In genomic region chrX:66833426-66833825, GRCh38 we compare ENCODE assay signal across 15 cellular contexts.
DNase-seq lines count a peak whose midpoint lies in the region; ATAC-seq and TF ChIP-seq lines count a peak whose summit lies in the region.
"Had no signal": no experiment of that assay in that cellular context is flagged by ENCODE, and none has a peak within 500 bp of the region (broad histone marks: within the 10 kb centered on the region; RNA-seq: fewer than 3 reads in every experiment).

No MANE protein-coding gene starts in this region.

- no peaks in the 10 kb centered on the region for H3K27me3 Mint-ChIP-seq in activated naive CD4-positive, alpha-beta T cell treated with anti-CD3 and anti-CD28 coated beads for 36 hours (ENCODE audit: low read depth)
- no peaks in the 10 kb centered on the region for H3K27me3 Mint-ChIP-seq in CD4-positive, alpha-beta memory T cell
- H3K27me3 Mint-ChIP-seq: T-helper 17 cell, type B pancreatic cell had no signal

- no peaks in the 10 kb centered on the region for H3K27me3 ChIP-seq in CD4-positive, alpha-beta memory T cell (ENCODE audit: insufficient read depth, low read length)
- H3K27me3 ChIP-seq: colonic mucosa had no signal

- H3K4me3 ChIP-seq in CD4-positive, alpha-beta memory T cell (ENCODE audit: low read length in 2 of 2) = no peak overlapping the region
- H3K4me3 ChIP-seq: colonic mucosa had no signal

- H3K9me3 ChIP-seq in CD4-positive, alpha-beta memory T cell (ENCODE audit: control insufficient read depth in 1 of 2, low read length in 2 of 2) = no peaks in the 10 kb centered on the region
- H3K9me3 ChIP-seq: colonic mucosa had no signal

- no peaks in the 10 kb centered on the region for H3K36me3 Mint-ChIP-seq in activated naive CD4-positive, alpha-beta T cell treated with anti-CD3 and anti-CD28 coated beads for 36 hours (ENCODE audit: low read depth)
- no peaks in the 10 kb centered on the region for H3K36me3 Mint-ChIP-seq in CD4-positive, alpha-beta memory T cell
- H3K36me3 Mint-ChIP-seq: naive thymus-derived CD4-positive, alpha-beta T cell; type B pancreatic cell had no signal

- TF ChIP-seq POLR2A in GM18505 (IDR thresholded peaks at IDR 0.05; ENCODE audit: borderline replicate concordance, extremely low read depth, insufficient read depth, insufficient read length) = no peak

- CTCF ChIA-PET in activated naive CD4-positive, alpha-beta T cell treated with anti-CD3 and anti-CD28 coated beads for 36 hours (lab: Charles Lee) = no interaction called here
- CTCF ChIA-PET in CD4-positive, alpha-beta memory T cell (lab: Charles Lee; ENCODE audit: partially characterized antibody) = no interaction called here

- ATAC-seq in GM18505 (IDR thresholded peaks at IDR 0.05; ENCODE audit: unreplicated experiment) (peak; percentile 92), GM19452 (IDR thresholded peaks at IDR 0.05; ENCODE audit: unreplicated experiment) (peak; percentile 97), HG02798 (IDR thresholded peaks at IDR 0.05; ENCODE audit: poor library complexity, unreplicated experiment) (peak; percentile 97), HG03460 (IDR thresholded peaks at IDR 0.05; ENCODE audit: unreplicated experiment) (peak; percentile 98)
- ATAC-seq: naive thymus-derived CD4-positive, alpha-beta T cell; T-helper 17 cell had no signal

- POLR2A ChIA-PET in CD4-positive, alpha-beta memory T cell (lab: Charles Lee; ENCODE audit: partially characterized antibody) = no interaction called here

- H3K4me1 ChIP-seq in CD4-positive, alpha-beta memory T cell (ENCODE audit: insufficient read depth, low read length) = no peaks in the 10 kb centered on the region
- H3K4me1 ChIP-seq: colonic mucosa had no signal

- no peaks in the 10 kb centered on the region for H3K36me3 ChIP-seq in CD4-positive, alpha-beta memory T cell (ENCODE audit: insufficient read depth, low read length)
- H3K36me3 ChIP-seq: colonic mucosa had no signal

- no peak overlapping the region for H3K27ac ChIP-seq in CD4-positive, alpha-beta memory T cell (ENCODE audit: low read depth, low read length)
- H3K27ac ChIP-seq: colonic mucosa, KMS-11 had no signal

- peaks cover 3% of the 10 kb centered on the region for H3K9me3 Mint-ChIP-seq in activated naive CD4-positive, alpha-beta T cell treated with anti-CD3 and anti-CD28 coated beads for 36 hours
- H3K9me3 Mint-ChIP-seq in CD4-positive, alpha-beta memory T cell = peaks cover 0 to 13% (median 1%) of the 10 kb centered on the region in 8 donors

- H3K4me3 Mint-ChIP-seq in activated naive CD4-positive, alpha-beta T cell treated with anti-CD3 and anti-CD28 coated beads for 36 hours = no peak overlapping the region
- no peak overlapping the region for H3K4me3 Mint-ChIP-seq in CD4-positive, alpha-beta memory T cell
- H3K4me3 Mint-ChIP-seq: naive thymus-derived CD4-positive, alpha-beta T cell; T-helper 17 cell; type B pancreatic cell had no signal

- intact Hi-C loops in activated naive CD4-positive, alpha-beta T cell treated with anti-CD3 and anti-CD28 coated beads for 36 hours (cut with micrococcal nuclease) = no loop called here
- intact Hi-C loops in CD4-positive, alpha-beta memory T cell (cut with micrococcal nuclease) = no loop called here

- no peak overlapping the region for H3K27ac Mint-ChIP-seq in activated naive CD4-positive, alpha-beta T cell treated with anti-CD3 and anti-CD28 coated beads for 36 hours
- H3K27ac Mint-ChIP-seq in CD4-positive, alpha-beta memory T cell = no peak overlapping the region
- H3K27ac Mint-ChIP-seq: naive thymus-derived CD4-positive, alpha-beta T cell; T-helper 17 cell; type B pancreatic cell had no signal

- DNase-seq in GOT3 (lab: John Stamatoyannopoulos, UW) (no peak), NCI-H187 treated with DMSO at 0.1 percent for 48 hours (lab: John Stamatoyannopoulos, UW) (no peak)
- no peak for DNase-seq in activated naive CD4-positive, alpha-beta T cell treated with anti-CD3 and anti-CD28 coated beads for 36 hours
- DNase-seq in CD4-positive, alpha-beta memory T cell = no peak
- DNase-seq: C1 segment of cervical spinal cord; colonic mucosa; GF-D8; naive thymus-derived CD4-positive, alpha-beta T cell; T-helper 17 cell had no signal

- H3K4me1 Mint-ChIP-seq in activated naive CD4-positive, alpha-beta T cell treated with anti-CD3 and anti-CD28 coated beads for 36 hours (ENCODE audit: low read depth) = no peaks in the 10 kb centered on the region
- no peaks in the 10 kb centered on the region for H3K4me1 Mint-ChIP-seq in CD4-positive, alpha-beta memory T cell
- H3K4me1 Mint-ChIP-seq: naive thymus-derived CD4-positive, alpha-beta T cell; T-helper 17 cell had no signal
